20 cellular contexts compared by ENCODE assay signal in the genomic region with DNA sequence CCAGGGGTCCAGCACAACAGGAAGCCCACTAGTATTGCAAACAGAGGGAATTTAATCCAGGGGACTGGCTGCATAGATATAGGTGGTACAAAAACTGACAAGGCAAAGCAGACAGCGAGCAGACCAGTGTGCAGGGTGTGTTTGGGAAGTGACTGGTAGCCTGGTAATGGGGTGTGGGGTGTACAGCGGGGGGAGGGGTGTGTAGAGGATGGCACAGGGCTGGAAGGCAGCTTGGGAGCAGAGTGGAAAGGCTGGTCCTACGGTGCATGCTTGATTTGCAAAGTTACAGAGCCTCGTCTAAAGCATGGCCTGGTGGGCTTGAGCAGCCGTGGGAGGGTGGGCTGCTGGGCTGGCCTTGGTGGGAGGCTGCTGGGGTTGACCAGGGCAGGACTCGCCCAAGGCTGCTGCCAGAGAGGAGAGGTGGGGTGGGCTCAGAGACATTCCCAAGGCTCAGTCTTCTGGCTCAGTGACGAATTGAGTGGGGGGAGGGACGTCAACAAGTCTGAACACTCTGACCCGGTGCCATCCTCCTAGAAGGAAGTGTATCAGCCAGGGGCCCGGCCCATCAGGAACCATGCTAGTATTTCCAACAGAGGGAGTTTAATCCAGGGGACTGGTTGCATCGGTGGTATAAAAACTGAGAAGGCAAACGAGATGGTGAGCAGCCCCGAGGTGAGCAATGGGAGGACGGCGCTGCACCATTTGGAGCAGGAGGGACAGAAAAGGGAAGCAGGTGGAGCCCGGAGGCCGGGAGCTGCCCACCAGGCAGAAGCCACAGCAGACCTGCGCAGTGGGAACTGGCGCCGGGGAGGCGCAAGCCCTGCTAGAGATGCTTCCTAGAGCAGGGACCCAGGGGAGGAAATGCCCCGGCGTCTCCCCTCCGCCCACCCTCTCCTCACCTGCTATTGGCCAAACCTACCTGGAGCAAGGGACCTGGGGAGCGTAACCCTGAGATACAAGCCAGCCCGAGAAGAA. TPM values are rescaled to one million over a fixed set of nuclear protein-coding genes. Genes with fewer than 3 reads are reported as not detected.
DNase-seq lines count a peak whose midpoint lies in the region; ATAC-seq and TF ChIP-seq lines count a peak whose summit lies in the region.
"Had no signal": no experiment of that assay in that cellular context is flagged by ENCODE, and none has a peak within 500 bp of the region (broad histone marks: within the 10 kb centered on the region; RNA-seq: fewer than 3 reads in every experiment).

No MANE protein-coding gene starts in this region.

- no peaks in the 10 kb centered on the region for H3K79me2 ChIP-seq in hepatocyte

- H3K4me3 ChIP-seq in cardiac muscle cell (no peak overlapping the region), heart right ventricle (peak overlapping the region in 1 of 10 donors; percentile 7), Panc1 (ENCODE audit: low read depth in 2 of 2, low read length in 2 of 2) (peak overlapping the region; percentile 45 to 67), hepatocyte (no peak overlapping the region)
- H3K4me3 ChIP-seq: body of pancreas, GM12878, prostate gland, tibial nerve had no signal

- no peaks in the 10 kb centered on the region for H3K4me1 Mint-ChIP-seq in type B pancreatic cell (ENCODE audit: unreplicated experiment)

- no peaks in the 10 kb centered on the region for H4K20me1 ChIP-seq in hepatocyte (ENCODE audit: insufficient read depth, poor library complexity, severe bottlenecking)

- peak overlapping the region; percentile 51 for H3K4me2 ChIP-seq in hepatocyte

- H3K27me3 ChIP-seq in cardiac muscle cell (no peaks in the 10 kb centered on the region), heart right ventricle (peaks cover 0 to 59% (median 45%) of the 10 kb centered on the region in 7 donors), Panc1 (ENCODE audit: control insufficient read depth, insufficient read depth, low read length) (no peaks in the 10 kb centered on the region), hepatocyte (no peaks in the 10 kb centered on the region)
- H3K27me3 ChIP-seq: body of pancreas had no signal

- H3K36me3 ChIP-seq in cardiac muscle cell (no peaks in the 10 kb centered on the region), heart right ventricle (no peaks in the 10 kb centered on the region), Panc1 (ENCODE audit: control insufficient read depth, insufficient read depth, low read length) (no peaks in the 10 kb centered on the region), hepatocyte (replicated peaks; ENCODE audit: insufficient read depth, low read depth) (no peaks in the 10 kb centered on the region)
- H3K36me3 ChIP-seq: prostate gland, tibial nerve had no signal

- no peak for TF ChIP-seq CTCF in cardiac muscle cell (IDR thresholded peaks at IDR 0.05; ENCODE audit: low read depth, low read length)
- no peak for TF ChIP-seq CTCF in heart right ventricle (IDR thresholded peaks at IDR 0.05)
- TF ChIP-seq CTCF in Panc1 (IDR thresholded peaks at IDR 0.05) = no peak
- no peak for TF ChIP-seq CTCF in hepatocyte (IDR thresholded peaks at IDR 0.05; ENCODE audit: poor library complexity)
- no peak for TF ChIP-seq CTCF in type B pancreatic cell (conservative IDR thresholded peaks at IDR 0.05)

- H3K36me3 Mint-ChIP-seq in type B pancreatic cell = peaks cover 14% of the 10 kb centered on the region

- DNase-seq in cardiac muscle cell (ENCODE audit: low read depth in 1 of 2, low spot score in 1 of 2) = no peak
- no peak for DNase-seq in heart right ventricle
- no peak for DNase-seq in Panc1 (ENCODE audit: low read depth, low spot score)
- DNase-seq in hepatocyte (ENCODE audit: low spot score) = no peak
- DNase-seq in type B pancreatic cell (ENCODE audit: extremely low spot score, unreplicated experiment) = no peak
- no peak for DNase-seq in kidney tubule cell (ENCODE audit: low spot score)
- DNase-seq: AML-193; body of pancreas; effector memory CD4-positive, alpha-beta T cell; midbrain; NCI-H1105 treated with DMSO at 0.1 percent for 48 hours had no signal

- intact Hi-C loops in heart right ventricle (cut with DNase I) (loop anchor here in 1 of 10 donors (2.0 kb wide), 1 partner anchor 541 kb away; no protein-coding TSS in a partner anchor), Panc1 (cut with micrococcal nuclease; ENCODE audit: unreplicated experiment) (no loop called here)

- H3K9me3 ChIP-seq in cardiac muscle cell (ENCODE audit: low read depth) = no peaks in the 10 kb centered on the region
- peaks cover 0 to 20% (median 0%) of the 10 kb centered on the region in 11 donors for H3K9me3 ChIP-seq in heart right ventricle
- H3K9me3 ChIP-seq in Panc1 (ENCODE audit: control insufficient read depth, insufficient read depth, low read depth, low read length) = no peaks in the 10 kb centered on the region
- no peaks in the 10 kb centered on the region for H3K9me3 ChIP-seq in hepatocyte (ENCODE audit: low read depth)
- H3K9me3 ChIP-seq: body of pancreas, prostate gland had no signal

- no peak overlapping the region for H2AFZ ChIP-seq in hepatocyte

- in situ Hi-C loops in Panc1 (cut with HindIII; ENCODE audit: low pct_unique_long_range_greater_than_20kb, low sequenced_read_pairs) = loop anchor here (25.0 kb wide), 1 partner anchor 560 kb away; no protein-coding TSS in a partner anchor

- POLR2A ChIA-PET in Panc1 (lab: Charles Lee) = interaction anchor here (1.1 kb wide), 1 partner anchor 181 kb away, joined by 13 read pairs; no protein-coding TSS in a partner anchor

- CTCF ChIA-PET in Panc1 (lab: Charles Lee) = interaction anchor here (0.6 to 0.9 kb wide), 3 partner anchors 12 to 1070 kb away, joined by 3 read pairs; no protein-coding TSS in a partner anchor

- ATAC-seq in heart right ventricle = no peak
- peak; percentile 75 for ATAC-seq in Panc1
- ATAC-seq in SK-N-SH treated with all-trans-retinoic acid at 6 μM for 48 hours = no peak
- ATAC-seq in HG02623 (IDR thresholded peaks at IDR 0.05; ENCODE audit: unreplicated experiment) = no peak
- ATAC-seq: body of pancreas, GM12878, Right ventricle myocardium inferior had no signal

- no peak overlapping the region for H3K27ac Mint-ChIP-seq in type B pancreatic cell

- no TSS peak for BruUV-seq in Panc1 (replicated peaks; lab: Mats Ljungman, UMichigan)

- H3K4me1 ChIP-seq in cardiac muscle cell (ENCODE audit: low read depth) (peaks cover 30% of the 10 kb centered on the region), heart right ventricle (peaks cover 0 to 13% (median 0%) of the 10 kb centered on the region in 9 donors), Panc1 (ENCODE audit: control insufficient read depth, insufficient read depth, low read length) (peaks cover 8% of the 10 kb centered on the region; the same call in 1 of the 2 replicates), hepatocyte (ENCODE audit: insufficient read depth) (peaks cover 31% of the 10 kb centered on the region)
- H3K4me1 ChIP-seq: prostate gland had no signal

- WGBS in heart right ventricle, 2 donors = 70 to 75% methylated on average over 26 of the region's 26 CpGs
- 86% methylated on average over 24 of the region's 26 CpGs for WGBS in hepatocyte (ENCODE audit: low lambda C conversion rate, missing lambda C conversion rate)

- no peaks in the 10 kb centered on the region for H3K9me2 ChIP-seq in hepatocyte (replicated peaks; ENCODE audit: insufficient read depth)

- H3K4me3 Mint-ChIP-seq in type B pancreatic cell = peak overlapping the region; percentile 84

- H3K27ac ChIP-seq in cardiac muscle cell (peak overlapping the region; percentile 94), heart right ventricle (no peak overlapping the region), Panc1 (ENCODE audit: low read length) (peak overlapping the region; percentile 82), hepatocyte (peak overlapping the region; percentile 75)
- H3K27ac ChIP-seq: prostate gland, tibial nerve had no signal

- H3K9me3 Mint-ChIP-seq in type B pancreatic cell = peaks cover 6% of the 10 kb centered on the region

- no peaks in the 10 kb centered on the region for H3K27me3 Mint-ChIP-seq in type B pancreatic cell

TF ChIP-seq in SK-N-SH treated with all-trans-retinoic acid at 6 μM for 48 hours, 23 proteins besides CTCF, POLR2A, EP300 and RAD21 (continues in another document):
- TF ChIP-seq TCF4 (CRISPR knock-in tag; IDR thresholded peaks at IDR 0.05; ENCODE audit: borderline replicate concordance) (no peak), SNAI2 (CRISPR knock-in tag; IDR thresholded peaks at IDR 0.05) (no peak), ISL1 (CRISPR knock-in tag; IDR thresholded peaks at IDR 0.05) (no peak), PPARA (CRISPR knock-in tag; IDR thresholded peaks at IDR 0.05; ENCODE audit: borderline replicate concordance) (no peak)

RNA-seq across cellular contexts. Expression of gene CPN2, which starts 29.2 kb away (rescaled TPM):
- 0.36 and 0.56 TPM in 2 replicates for total RNA-seq in cardiac muscle cell
- polyA plus RNA-seq in cardiac muscle cell = 0.88 and 1.3 TPM in 2 replicates
- 1 to 10 TPM in 9 of 10 donors, under 1 TPM in 1; 0.87 to 4.5 (median 1.6) TPM for total RNA-seq in heart right ventricle
- under 1 TPM; 0.12 to 0.51 TPM for polyA plus RNA-seq in heart right ventricle
- total RNA-seq in Panc1 (2021; ENCODE audit: unreplicated experiment) = 0.08 TPM
- polyA plus RNA-seq in Panc1 (2012; ENCODE audit: insufficient read length) = not detected
- 3.3 and 3.5 TPM in 2 replicates for total RNA-seq in hepatocyte
- polyA plus RNA-seq in hepatocyte = 2.2 and 4.6 TPM in 2 replicates
- not detected in 2 replicates for total RNA-seq in type B pancreatic cell (ENCODE audit: low replicate concordance)
- total RNA-seq: activated CD8-positive, alpha-beta memory T cell treated with anti-CD3 and anti-CD28 coated beads for 36 hours; body of pancreas; frontal cortex; GM12878; NCI-H460; tibial nerve had no signal
- polyA plus RNA-seq: GM12878 had no signal

RNA-seq across cellular contexts. Expression of gene LRRC15, which starts 47.6 kb away (rescaled TPM):
- total RNA-seq in cardiac muscle cell (0.06 TPM in 1 of 2 replicates, not detected in the other), heart right ventricle (under 1 TPM in 9 of 10 donors, not detected in 1; 0.05 to 0.81 (median 0.41) TPM), Panc1 (2021; ENCODE audit: unreplicated experiment) (0.28 TPM), hepatocyte (not detected in 2 replicates), type B pancreatic cell (ENCODE audit: low replicate concordance) (0.05 and 0.07 TPM in 2 replicates)
- polyA plus RNA-seq in cardiac muscle cell (0.02 TPM in 1 of 2 replicates, not detected in the other), heart right ventricle (under 1 TPM; 0.07 to 0.10 TPM), hepatocyte (not detected in 2 replicates)
- 0.11 TPM for polyA plus RNA-seq in Panc1 (2012; ENCODE audit: insufficient read length)
- total RNA-seq: activated CD8-positive, alpha-beta memory T cell treated with anti-CD3 and anti-CD28 coated beads for 36 hours; frontal cortex; GM12878; NCI-H460; tibial nerve had no signal
- polyA plus RNA-seq: GM12878 had no signal

Comparison
In these comparisons a context has a peak if more than half of its experiments do, and no peak if none do; other contexts are left out.
1. H3K27ac ChIP-seq: peak in cardiac muscle cell (single experiment), Panc1 (single experiment) and hepatocyte (single experiment); none in heart right ventricle (0 of 10).
2. H3K4me3 ChIP-seq: peak in Panc1 (2 of 2); none in cardiac muscle cell (single experiment) and hepatocyte (single experiment).